8 cellular contexts compared by ENCODE assay signal in the genomic region with DNA sequence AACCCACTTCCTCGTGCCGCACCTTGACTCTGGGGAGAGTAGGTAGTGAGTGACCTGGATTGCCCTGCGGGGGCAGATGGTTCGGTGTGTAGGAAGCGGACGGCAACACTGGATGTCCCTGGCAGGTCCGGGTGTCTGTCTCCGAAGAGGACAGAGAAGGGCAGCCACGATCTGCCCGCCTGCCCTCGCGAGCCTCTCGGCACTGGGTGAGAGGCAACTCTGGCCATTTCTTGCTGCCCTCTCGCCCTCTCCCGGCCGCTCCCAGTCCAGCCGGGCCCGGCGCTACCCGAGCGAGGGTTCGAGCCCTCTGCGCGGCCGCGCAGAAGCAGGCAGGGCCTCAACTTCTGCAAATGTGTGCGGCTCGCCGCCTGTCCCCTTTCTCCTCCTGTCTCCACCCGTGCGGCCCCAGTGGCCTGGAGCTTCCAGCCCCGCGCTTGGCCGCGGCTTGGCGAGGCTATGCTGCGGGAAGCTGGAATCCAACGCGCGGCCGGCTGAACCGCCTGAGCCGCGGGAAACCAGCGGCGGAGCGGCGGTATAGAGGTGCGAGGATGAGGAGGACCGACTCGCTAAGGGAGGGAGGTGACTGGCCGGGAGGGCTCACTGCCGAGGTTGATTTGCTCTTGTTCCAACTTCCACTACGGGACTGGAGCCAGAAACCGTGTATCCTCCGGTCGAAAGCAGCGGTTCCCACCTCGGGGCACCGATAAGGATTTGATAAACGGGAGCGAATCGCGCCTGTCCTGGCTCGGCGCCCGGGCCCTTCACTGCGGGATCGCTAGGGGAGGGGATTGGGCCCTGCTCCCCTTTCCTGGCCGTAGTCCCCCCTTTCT. TPM values are rescaled to one million over a fixed set of nuclear protein-coding genes. Genes with fewer than 3 reads are reported as not detected.
A peak's percentile ranks its signal among the peaks of the same experiment; 100 is the strongest.
DNase-seq lines count a peak whose midpoint lies in the region; ATAC-seq, FAIRE-seq and TF ChIP-seq lines count a peak whose summit lies in the region.

No MANE protein-coding gene starts in this region.

- peak overlapping the region; percentile 13 for H2AFZ ChIP-seq in ACC112 (ENCODE audit: low read length, unreplicated experiment)

- H3K4me1 Mint-ChIP-seq in central memory CD8-positive, alpha-beta T cell: peaks cover 33% of the 10 kb centered on the region

- no peak for FAIRE-seq in kidney (lab: Jason Lieb, UNC)

- H3K9me3 ChIP-seq in kidney (ENCODE audit: control insufficient read depth in 1 of 2, low read length in 2 of 2): no peaks in the 10 kb centered on the region

- peak overlapping the region; percentile 94 to 95 for H3K9ac ChIP-seq in kidney (ENCODE audit: low read length in 2 of 2)

- no peaks in the 10 kb centered on the region for H3K9me3 Mint-ChIP-seq in central memory CD8-positive, alpha-beta T cell

- peaks cover 17% of the 10 kb centered on the region for H3K4me1 ChIP-seq in ACC112 (ENCODE audit: control insufficient read depth, insufficient read depth, low read length, unreplicated experiment)
- peaks cover 6 to 10% of the 10 kb centered on the region in 2 donors for H3K4me1 ChIP-seq in kidney (ENCODE audit: control insufficient read depth in 1 of 2, insufficient read depth in 1 of 2, low read depth in 1 of 2, low read length in 2 of 2)

- intact Hi-C loops in kidney (cut with DNase I): no loop called here

- H3K36me3 Mint-ChIP-seq in central memory CD8-positive, alpha-beta T cell (ENCODE audit: insufficient read depth): peaks cover 7% of the 10 kb centered on the region

- H3K4me3 ChIP-seq in ACC112 (ENCODE audit: low read depth, low read length): peak overlapping the region; percentile 99
- peak overlapping the region; percentile 86 to 92 for H3K4me3 ChIP-seq in kidney (ENCODE audit: low read length in 2 of 2)

- H3K79me2 ChIP-seq in ACC112 (ENCODE audit: control insufficient read depth, insufficient read depth, low read length, unreplicated experiment): peaks cover 62% of the 10 kb centered on the region

- H3K4me3 Mint-ChIP-seq in central memory CD8-positive, alpha-beta T cell: peak overlapping the region; percentile 91

- TF ChIP-seq CTCF in kidney (IDR thresholded peaks at IDR 0.05; ENCODE audit: borderline replicate concordance, extremely low read depth, insufficient read depth): no peak

- H3K27me3 Mint-ChIP-seq in central memory CD8-positive, alpha-beta T cell: peaks cover 63% of the 10 kb centered on the region

- ATAC-seq in central memory CD8-positive, alpha-beta T cell (replicated peaks; ENCODE audit: extremely low read depth, poor library complexity, severe bottlenecking): no peak
- ATAC-seq in HG03196 (IDR thresholded peaks at IDR 0.05; ENCODE audit: unreplicated experiment): no peak

- H3K27ac Mint-ChIP-seq in central memory CD8-positive, alpha-beta T cell (ENCODE audit: low read depth): no peak overlapping the region

- no peaks in the 10 kb centered on the region for H3K36me3 ChIP-seq in ACC112 (ENCODE audit: insufficient read depth, low read length)
- peaks cover 0 to 4% of the 10 kb centered on the region in 2 donors for H3K36me3 ChIP-seq in kidney (ENCODE audit: control insufficient read depth in 1 of 2, insufficient read depth in 2 of 2, low read length in 2 of 2)

- H3K27me3 ChIP-seq in ACC112 (ENCODE audit: insufficient read depth, low read length): no peaks in the 10 kb centered on the region

- DNase-seq in GM19238 (ENCODE audit: insufficient read length, low spot score): peak; percentile 33
- DNase-seq in SW480 (ENCODE audit: low spot score): peak; percentile 51
- no peak for DNase-seq in central memory CD8-positive, alpha-beta T cell (ENCODE audit: low spot score in 2 of 2)
- peak; percentile 83 for DNase-seq in kidney
- peak; percentile 26 to 36 for DNase-seq in stimulated activated CD4-positive, alpha-beta T cell treated with anti-CD3 and anti-CD28 coated beads, Interleukin-2, amount 100 ng/mL, for 24 hours
- no peak for DNase-seq in RKO (ENCODE audit: low spot score)

- peak overlapping the region; percentile 78 for H3K27ac ChIP-seq in ACC112 (ENCODE audit: low read depth, low read length)
- H3K27ac ChIP-seq in kidney (ENCODE audit: low read depth in 2 of 2, low read length in 2 of 2): peak overlapping the region; percentile 97

RNA-seq across cellular contexts. Expression of gene EPAS1, which starts 1.5 kb away (rescaled TPM):
- total RNA-seq in kidney: 398 TPM
- 142 TPM for polyA plus RNA-seq in kidney (ENCODE audit: insufficient read depth, low read depth, low replicate concordance)

Comparison
In these comparisons a context has a peak if more than half of its experiments do, and no peak if none do; other contexts are left out.
1. DNase-seq: peak in GM19238 (single experiment), SW480 (single experiment), kidney (single experiment) and stimulated activated CD4-positive, alpha-beta T cell treated with anti-CD3 and anti-CD28 coated beads, Interleukin-2, amount 100 ng/mL, for 24 hours (2 of 2); none in central memory CD8-positive, alpha-beta T cell (0 of 2) and RKO (single experiment).